ENCODE assay signal across 2 cellular contexts in the genomic region with DNA sequence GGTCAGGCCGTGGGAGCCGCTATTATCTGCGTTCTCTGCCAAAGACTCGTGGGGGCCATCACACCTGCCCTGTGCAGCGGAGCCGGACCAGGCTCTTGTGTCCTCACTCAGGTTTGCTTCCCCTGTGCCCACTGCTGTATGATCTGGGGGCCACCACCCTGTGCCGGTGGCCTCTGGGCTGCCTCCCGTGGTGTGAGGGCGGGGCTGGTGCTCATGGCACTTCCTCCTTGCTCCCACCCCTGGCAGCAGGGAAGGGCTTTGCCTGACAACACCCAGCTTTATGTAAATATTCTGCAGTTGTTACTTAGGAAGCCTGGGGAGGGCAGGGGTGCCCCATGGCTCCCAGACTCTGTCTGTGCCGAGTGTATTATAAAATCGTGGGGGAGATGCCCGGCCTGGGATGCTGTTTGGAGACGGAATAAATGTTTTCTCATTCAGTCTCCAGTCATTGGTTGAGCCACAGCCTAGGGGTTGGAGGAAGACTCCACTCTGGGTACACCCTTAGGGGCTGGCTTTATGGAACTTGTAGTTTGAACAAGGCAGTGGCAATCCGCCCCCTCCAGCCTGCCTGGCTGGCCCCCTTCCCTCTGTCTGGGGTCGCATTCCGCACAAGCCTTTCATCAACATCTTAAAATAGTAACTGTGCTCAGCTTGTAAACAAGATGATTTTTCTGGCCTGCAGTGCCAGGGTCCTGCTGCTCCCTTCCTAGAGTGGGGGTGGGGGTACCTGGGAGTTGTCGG.
TF ChIP-seq lines count a peak whose summit lies in the region.

No MANE protein-coding gene starts in this region.

TF ChIP-seq in GM23338, 12 proteins besides CTCF, POLR2A, EP300 and RAD21 (continues in another document):
- TF ChIP-seq NANOG (IDR thresholded peaks at IDR 0.05; ENCODE audit: borderline replicate concordance), result no peak
- no peak for TF ChIP-seq JUNB (IDR thresholded peaks at IDR 0.05; ENCODE audit: unreplicated experiment)
- no peak for TF ChIP-seq STAT1 (IDR thresholded peaks at IDR 0.05; ENCODE audit: unreplicated experiment)
- no peak for TF ChIP-seq ZNF331 (CRISPR knock-in tag; IDR thresholded peaks at IDR 0.05; ENCODE audit: low read depth)
- TF ChIP-seq, protein P1, sequence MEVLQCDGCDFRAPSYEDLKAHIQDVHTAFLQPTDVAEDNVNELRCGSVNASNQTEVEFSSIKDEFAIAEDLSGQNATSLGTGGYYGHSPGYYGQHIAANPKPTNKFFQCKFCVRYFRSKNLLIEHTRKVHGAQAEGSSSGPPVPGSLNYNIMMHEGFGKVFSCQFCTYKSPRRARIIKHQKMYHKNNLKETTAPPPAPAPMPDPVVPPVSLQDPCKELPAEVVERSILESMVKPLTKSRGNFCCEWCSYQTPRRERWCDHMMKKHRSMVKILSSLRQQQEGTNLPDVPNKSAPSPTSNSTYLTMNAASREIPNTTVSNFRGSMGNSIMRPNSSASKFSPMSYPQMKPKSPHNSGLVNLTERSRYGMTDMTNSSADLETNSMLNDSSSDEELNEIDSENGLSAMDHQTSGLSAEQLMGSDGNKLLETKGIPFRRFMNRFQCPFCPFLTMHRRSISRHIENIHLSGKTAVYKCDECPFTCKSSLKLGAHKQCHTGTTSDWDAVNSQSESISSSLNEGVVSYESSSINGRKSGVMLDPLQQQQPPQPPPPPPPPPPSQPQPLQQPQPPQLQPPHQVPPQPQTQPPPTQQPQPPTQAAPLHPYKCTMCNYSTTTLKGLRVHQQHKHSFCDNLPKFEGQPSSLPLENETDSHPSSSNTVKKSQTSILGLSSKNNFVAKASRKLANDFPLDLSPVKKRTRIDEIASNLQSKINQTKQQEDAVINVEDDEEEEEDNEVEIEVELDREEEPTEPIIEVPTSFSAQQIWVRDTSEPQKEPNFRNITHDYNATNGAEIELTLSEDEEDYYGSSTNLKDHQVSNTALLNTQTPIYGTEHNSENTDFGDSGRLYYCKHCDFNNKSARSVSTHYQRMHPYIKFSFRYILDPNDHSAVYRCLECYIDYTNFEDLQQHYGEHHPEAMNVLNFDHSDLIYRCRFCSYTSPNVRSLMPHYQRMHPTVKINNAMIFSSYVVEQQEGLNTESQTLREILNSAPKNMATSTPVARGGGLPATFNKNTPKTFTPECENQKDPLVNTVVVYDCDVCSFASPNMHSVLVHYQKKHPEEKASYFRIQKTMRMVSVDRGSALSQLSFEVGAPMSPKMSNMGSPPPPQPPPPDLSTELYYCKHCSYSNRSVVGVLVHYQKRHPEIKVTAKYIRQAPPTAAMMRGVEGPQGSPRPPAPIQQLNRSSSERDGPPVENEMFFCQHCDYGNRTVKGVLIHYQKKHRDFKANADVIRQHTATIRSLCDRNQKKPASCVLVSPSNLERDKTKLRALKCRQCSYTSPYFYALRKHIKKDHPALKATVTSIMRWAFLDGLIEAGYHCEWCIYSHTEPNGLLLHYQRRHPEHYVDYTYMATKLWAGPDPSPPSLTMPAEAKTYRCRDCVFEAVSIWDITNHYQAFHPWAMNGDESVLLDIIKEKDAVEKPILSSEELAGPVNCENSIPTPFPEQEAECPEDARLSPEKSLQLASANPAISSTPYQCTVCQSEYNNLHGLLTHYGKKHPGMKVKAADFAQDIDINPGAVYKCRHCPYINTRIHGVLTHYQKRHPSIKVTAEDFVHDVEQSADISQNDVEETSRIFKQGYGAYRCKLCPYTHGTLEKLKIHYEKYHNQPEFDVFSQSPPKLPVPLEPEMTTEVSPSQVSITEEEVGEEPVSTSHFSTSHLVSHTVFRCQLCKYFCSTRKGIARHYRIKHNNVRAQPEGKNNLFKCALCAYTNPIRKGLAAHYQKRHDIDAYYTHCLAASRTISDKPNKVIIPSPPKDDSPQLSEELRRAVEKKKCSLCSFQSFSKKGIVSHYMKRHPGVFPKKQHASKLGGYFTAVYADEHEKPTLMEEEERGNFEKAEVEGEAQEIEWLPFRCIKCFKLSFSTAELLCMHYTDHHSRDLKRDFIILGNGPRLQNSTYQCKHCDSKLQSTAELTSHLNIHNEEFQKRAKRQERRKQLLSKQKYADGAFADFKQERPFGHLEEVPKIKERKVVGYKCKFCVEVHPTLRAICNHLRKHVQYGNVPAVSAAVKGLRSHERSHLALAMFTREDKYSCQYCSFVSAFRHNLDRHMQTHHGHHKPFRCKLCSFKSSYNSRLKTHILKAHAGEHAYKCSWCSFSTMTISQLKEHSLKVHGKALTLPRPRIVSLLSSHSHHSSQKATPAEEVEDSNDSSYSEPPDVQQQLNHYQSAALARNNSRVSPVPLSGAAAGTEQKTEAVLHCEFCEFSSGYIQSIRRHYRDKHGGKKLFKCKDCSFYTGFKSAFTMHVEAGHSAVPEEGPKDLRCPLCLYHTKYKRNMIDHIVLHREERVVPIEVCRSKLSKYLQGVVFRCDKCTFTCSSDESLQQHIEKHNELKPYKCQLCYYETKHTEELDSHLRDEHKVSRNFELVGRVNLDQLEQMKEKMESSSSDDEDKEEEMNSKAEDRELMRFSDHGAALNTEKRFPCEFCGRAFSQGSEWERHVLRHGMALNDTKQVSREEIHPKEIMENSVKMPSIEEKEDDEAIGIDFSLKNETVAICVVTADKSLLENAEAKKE (CRISPR knock-in tag; IDR thresholded peaks at IDR 0.05), result no peak
- TF ChIP-seq, protein P2, sequence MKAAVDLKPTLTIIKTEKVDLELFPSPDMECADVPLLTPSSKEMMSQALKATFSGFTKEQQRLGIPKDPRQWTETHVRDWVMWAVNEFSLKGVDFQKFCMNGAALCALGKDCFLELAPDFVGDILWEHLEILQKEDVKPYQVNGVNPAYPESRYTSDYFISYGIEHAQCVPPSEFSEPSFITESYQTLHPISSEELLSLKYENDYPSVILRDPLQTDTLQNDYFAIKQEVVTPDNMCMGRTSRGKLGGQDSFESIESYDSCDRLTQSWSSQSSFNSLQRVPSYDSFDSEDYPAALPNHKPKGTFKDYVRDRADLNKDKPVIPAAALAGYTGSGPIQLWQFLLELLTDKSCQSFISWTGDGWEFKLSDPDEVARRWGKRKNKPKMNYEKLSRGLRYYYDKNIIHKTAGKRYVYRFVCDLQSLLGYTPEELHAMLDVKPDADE (IDR thresholded peaks at IDR 0.05), result no peak
- no peak; the same call in none of the 2 replicates for TF ChIP-seq POLR2AphosphoS5 (IDR thresholded peaks at IDR 0.05; ENCODE audit: low read depth)
- TF ChIP-seq ZNF114 (CRISPR knock-in tag; IDR thresholded peaks at IDR 0.05), result no peak
- no peak for TF ChIP-seq EZH2phosphoT487 (IDR thresholded peaks at IDR 0.05; ENCODE audit: unreplicated experiment)
- no peak for TF ChIP-seq CREB1 (CRISPR knock-in tag; IDR thresholded peaks at IDR 0.05; ENCODE audit: low read depth)
- TF ChIP-seq EZH2 (IDR thresholded peaks at IDR 0.05; ENCODE audit: low read depth, unreplicated experiment), result no peak

TF ChIP-seq in HepG2, 621 proteins besides CTCF, POLR2A, EP300 and RAD21 (continues in another document):
- TF ChIP-seq THAP11 (CRISPR knock-in tag; IDR thresholded peaks at IDR 0.05) (no peak), ZBTB7A (CRISPR knock-in tag; IDR thresholded peaks at IDR 0.05) (no peak), RBM22 (optimal IDR thresholded peaks at IDR 0.05; ENCODE audit: low read length) (peak; percentile 66), ZSCAN21 (CRISPR knock-in tag; IDR thresholded peaks at IDR 0.05; ENCODE audit: borderline replicate concordance) (no peak), THAP7 (CRISPR knock-in tag; IDR thresholded peaks at IDR 0.05) (0 out of 2 replicates have a peak, but pooled peaks have one; percentile 29), ARID3A (IDR thresholded peaks at IDR 0.05; ENCODE audit: low read depth, low read length) (no peak), CBX5 (CRISPR knock-in tag; IDR thresholded peaks at IDR 0.05; ENCODE audit: borderline replicate concordance) (no peak), SOX6 (IDR thresholded peaks at IDR 0.05) (no peak), SOX6 (CRISPR knock-in tag; IDR thresholded peaks at IDR 0.05) (no peak), NKX3-1 (CRISPR knock-in tag; IDR thresholded peaks at IDR 0.05) (no peak), ZNF292 (CRISPR knock-in tag; IDR thresholded peaks at IDR 0.05; ENCODE audit: borderline replicate concordance, low read depth) (no peak), MXI1 (IDR thresholded peaks at IDR 0.05; ENCODE audit: borderline replicate concordance, low read depth, low read length) (no peak), NR2C2 (CRISPR knock-in tag; IDR thresholded peaks at IDR 0.05; ENCODE audit: borderline replicate concordance) (no peak), ZFP82 (CRISPR knock-in tag; IDR thresholded peaks at IDR 0.05; ENCODE audit: borderline replicate concordance) (no peak), JUNB (CRISPR knock-in tag; IDR thresholded peaks at IDR 0.05; ENCODE audit: borderline replicate concordance) (no peak), POGZ (CRISPR knock-in tag; IDR thresholded peaks at IDR 0.05) (no peak)
- TF ChIP-seq, protein P3, sequence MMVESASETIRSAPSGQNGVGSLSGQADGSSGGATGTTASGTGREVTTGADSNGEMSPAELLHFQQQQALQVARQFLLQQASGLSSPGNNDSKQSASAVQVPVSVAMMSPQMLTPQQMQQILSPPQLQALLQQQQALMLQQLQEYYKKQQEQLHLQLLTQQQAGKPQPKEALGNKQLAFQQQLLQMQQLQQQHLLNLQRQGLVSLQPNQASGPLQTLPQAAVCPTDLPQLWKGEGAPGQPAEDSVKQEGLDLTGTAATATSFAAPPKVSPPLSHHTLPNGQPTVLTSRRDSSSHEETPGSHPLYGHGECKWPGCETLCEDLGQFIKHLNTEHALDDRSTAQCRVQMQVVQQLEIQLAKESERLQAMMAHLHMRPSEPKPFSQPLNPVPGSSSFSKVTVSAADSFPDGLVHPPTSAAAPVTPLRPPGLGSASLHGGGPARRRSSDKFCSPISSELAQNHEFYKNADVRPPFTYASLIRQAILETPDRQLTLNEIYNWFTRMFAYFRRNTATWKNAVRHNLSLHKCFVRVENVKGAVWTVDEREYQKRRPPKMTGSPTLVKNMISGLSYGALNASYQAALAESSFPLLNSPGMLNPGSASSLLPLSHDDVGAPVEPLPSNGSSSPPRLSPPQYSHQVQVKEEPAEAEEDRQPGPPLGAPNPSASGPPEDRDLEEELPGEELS (CRISPR knock-in tag; IDR thresholded peaks at IDR 0.05), result no peak
- TF ChIP-seq, protein P4, sequence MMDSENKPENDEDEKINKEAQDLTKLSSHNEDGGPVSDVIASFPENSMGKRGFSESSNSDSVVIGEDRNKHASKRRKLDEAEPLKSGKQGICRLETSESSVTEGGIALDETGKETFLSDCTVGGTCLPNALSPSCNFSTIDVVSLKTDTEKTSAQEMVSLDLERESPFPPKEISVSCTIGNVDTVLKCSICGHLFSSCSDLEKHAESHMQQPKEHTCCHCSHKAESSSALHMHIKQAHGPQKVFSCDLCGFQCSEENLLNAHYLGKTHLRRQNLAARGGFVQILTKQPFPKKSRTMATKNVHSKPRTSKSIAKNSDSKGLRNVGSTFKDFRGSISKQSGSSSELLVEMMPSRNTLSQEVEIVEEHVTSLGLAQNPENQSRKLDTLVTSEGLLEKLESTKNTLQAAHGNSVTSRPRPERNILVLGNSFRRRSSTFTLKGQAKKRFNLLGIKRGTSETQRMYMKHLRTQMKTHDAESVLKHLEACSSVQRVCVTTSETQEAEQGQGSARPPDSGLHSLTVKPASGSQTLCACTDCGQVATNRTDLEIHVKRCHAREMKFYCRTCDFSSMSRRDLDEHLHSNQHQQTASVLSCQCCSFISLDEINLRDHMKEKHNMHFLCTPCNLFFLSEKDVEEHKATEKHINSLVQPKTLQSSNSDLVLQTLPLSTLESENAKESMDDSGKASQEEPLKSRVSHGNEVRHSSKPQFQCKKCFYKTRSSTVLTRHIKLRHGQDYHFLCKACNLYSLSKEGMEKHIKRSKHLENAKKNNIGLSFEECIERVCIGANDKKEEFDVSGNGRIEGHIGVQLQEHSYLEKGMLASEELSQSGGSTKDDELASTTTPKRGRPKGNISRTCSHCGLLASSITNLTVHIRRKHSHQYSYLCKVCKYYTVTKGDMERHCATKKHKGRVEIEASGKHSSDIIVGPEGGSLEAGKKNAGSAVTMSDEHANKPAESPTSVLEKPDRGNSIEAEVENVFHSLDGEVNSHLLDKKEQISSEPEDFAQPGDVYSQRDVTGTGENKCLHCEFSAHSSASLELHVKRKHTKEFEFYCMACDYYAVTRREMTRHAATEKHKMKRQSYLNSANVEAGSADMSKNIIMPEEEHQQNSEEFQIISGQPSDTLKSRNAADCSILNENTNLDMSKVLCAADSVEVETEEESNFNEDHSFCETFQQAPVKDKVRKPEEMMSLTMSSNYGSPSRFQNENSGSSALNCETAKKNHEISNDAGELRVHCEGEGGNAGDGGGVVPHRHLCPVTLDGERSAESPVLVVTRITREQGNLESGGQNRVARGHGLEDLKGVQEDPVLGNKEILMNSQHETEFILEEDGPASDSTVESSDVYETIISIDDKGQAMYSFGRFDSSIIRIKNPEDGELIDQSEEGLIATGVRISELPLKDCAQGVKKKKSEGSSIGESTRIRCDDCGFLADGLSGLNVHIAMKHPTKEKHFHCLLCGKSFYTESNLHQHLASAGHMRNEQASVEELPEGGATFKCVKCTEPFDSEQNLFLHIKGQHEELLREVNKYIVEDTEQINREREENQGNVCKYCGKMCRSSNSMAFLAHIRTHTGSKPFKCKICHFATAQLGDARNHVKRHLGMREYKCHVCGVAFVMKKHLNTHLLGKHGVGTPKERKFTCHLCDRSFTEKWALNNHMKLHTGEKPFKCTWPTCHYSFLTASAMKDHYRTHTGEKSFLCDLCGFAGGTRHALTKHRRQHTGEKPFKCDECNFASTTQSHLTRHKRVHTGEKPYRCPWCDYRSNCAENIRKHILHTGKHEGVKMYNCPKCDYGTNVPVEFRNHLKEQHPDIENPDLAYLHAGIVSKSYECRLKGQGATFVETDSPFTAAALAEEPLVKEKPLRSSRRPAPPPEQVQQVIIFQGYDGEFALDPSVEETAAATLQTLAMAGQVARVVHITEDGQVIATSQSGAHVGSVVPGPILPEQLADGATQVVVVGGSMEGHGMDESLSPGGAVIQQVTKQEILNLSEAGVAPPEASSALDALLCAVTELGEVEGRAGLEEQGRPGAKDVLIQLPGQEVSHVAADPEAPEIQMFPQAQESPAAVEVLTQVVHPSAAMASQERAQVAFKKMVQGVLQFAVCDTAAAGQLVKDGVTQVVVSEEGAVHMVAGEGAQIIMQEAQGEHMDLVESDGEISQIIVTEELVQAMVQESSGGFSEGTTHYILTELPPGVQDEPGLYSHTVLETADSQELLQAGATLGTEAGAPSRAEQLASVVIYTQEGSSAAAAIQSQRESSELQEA (CRISPR knock-in tag; IDR thresholded peaks at IDR 0.05; ENCODE audit: not compliant biosample characterization), result no peak
